ENCODE assay signal across 12 cellular contexts in genomic region chr16:50694206-50694605, GRCh38. TPM values are rescaled to one million over a fixed set of nuclear protein-coding genes. Genes with fewer than 3 reads are reported as not detected.
DNase-seq lines count a peak whose midpoint lies in the region; ATAC-seq, FAIRE-seq and TF ChIP-seq lines count a peak whose summit lies in the region.
"Had no signal": no experiment of that assay in that cellular context is flagged by ENCODE, and none has a peak within 500 bp of the region (broad histone marks: within the 10 kb centered on the region; RNA-seq: fewer than 3 reads in every experiment).

No MANE protein-coding gene starts in this region.

- TF ChIP-seq RAD21 in GM12878 (IDR thresholded peaks at IDR 0.05; ENCODE audit: insufficient read depth, low read depth, low read length): no peak

- peak overlapping the region; percentile 100 for H3K4me2 ChIP-seq in GM12878 (ENCODE audit: control insufficient read depth, insufficient read depth)

- peak overlapping the region; percentile 74 for H3K9ac ChIP-seq in GM12878 (ENCODE audit: control insufficient read depth, insufficient read depth, low read length)

- no peak for FAIRE-seq in GM12878 (lab: Jason Lieb, UNC)
- FAIRE-seq: H54 had no signal

- no peak for TF ChIP-seq EP300 in GM12878 (IDR thresholded peaks at IDR 0.05; ENCODE audit: borderline replicate concordance in 1 of 2, control insufficient read depth in 1 of 2, low read depth in 2 of 2, low read length in 2 of 2)

- H3K27me3 ChIP-seq in GM06990 (replicated peaks; ENCODE audit: control insufficient read depth, insufficient read depth, low read length) (no peaks in the 10 kb centered on the region), GM12878 (replicated peaks in 1 of 2; ENCODE audit: control insufficient read depth in 2 of 2, insufficient read depth in 2 of 2, low read length in 1 of 2) (no peaks in the 10 kb centered on the region)

- ATAC-seq in GM19395 (IDR thresholded peaks at IDR 0.05; ENCODE audit: unreplicated experiment) (peak; percentile 29), GM12878 (peak; percentile 4; the same call in 2 of the 3 replicates), HG03342 (IDR thresholded peaks at IDR 0.05; ENCODE audit: unreplicated experiment) (no peak)

- no peaks in the 10 kb centered on the region for H4K20me1 ChIP-seq in GM12878 (ENCODE audit: control insufficient read depth, insufficient read depth)

- no TSS peak for BruUV-seq in GM12878 (replicated peaks; lab: Mats Ljungman, UMichigan)

- peaks cover 21% of the 10 kb centered on the region for H3K27me3 Mint-ChIP-seq in nephron progenitor cell (ENCODE audit: low read depth, poor library complexity)

- H3K9me3 Mint-ChIP-seq in nephron progenitor cell: no peaks in the 10 kb centered on the region

- H2AFZ ChIP-seq in GM12878 (ENCODE audit: control insufficient read depth, low read depth, low read length): no peak overlapping the region

- TF ChIP-seq POLR2A in GM12878 (IDR thresholded peaks at IDR 0.05; ENCODE audit: low read depth, low read length): no peak

- peaks cover 59% of the 10 kb centered on the region for H3K4me1 ChIP-seq in GM12878 (ENCODE audit: control insufficient read depth, insufficient read depth, low read length)

- H3K9me3 ChIP-seq in GM12878 (replicated peaks; ENCODE audit: control insufficient read depth, insufficient read depth, low read length): no peaks in the 10 kb centered on the region

- intact Hi-C loops in GM12878 (cut with micrococcal nuclease; ENCODE audit: unreplicated experiment): no loop called here

- peak; percentile 45 for DNase-seq in GM06990 (ENCODE audit: extremely low read depth, insufficient read length)
- no peak for DNase-seq in GM12878 (ENCODE audit: low read depth, low spot score)
- no peak for DNase-seq in nephron progenitor cell
- DNase-seq in cortex of kidney (lab: John Stamatoyannopoulos, UW): no peak
- no peak for DNase-seq in HEK293T (ENCODE audit: extremely low spot score)
- DNase-seq: DMS153, NCI-H774 had no signal

- in situ Hi-C loops in GM12878 (cut with MboI): no loop called here

- RAD21 ChIA-PET in GM12878 (lab: Charles Lee; ENCODE audit: unreplicated experiment): interaction anchor here (2.0 to 9.9 kb wide), 5 partner anchors 10 to 52 kb away, joined by 4 to 121 read pairs (median 58); partner anchors contain the start of genes CYLD and SNX20

- POLR2A ChIA-PET in GM12878 (lab: Charles Lee) (interaction anchor here (0.7 to 8.3 kb wide), 6 partner anchors 10 to 429 kb away, joined by 3 to 116 read pairs (median 15); partner anchors contain the start of genes CYLD and SNX20), HEK293T (lab: Yijun Ruan, JAX) (no interaction called here)

- TF ChIP-seq CTCF in GM06990 (IDR thresholded peaks at IDR 0.05; ENCODE audit: insufficient read depth, low read length, poor library complexity, severe bottlenecking) (no peak), GM12878 (IDR thresholded peaks at IDR 0.05 in 2 of 3, conservative IDR thresholded peaks at IDR 0.05 in 1 of 3; ENCODE audit: control insufficient read depth in 2 of 3, extremely low read depth in 1 of 3, insufficient read depth in 1 of 3, low read depth in 3 of 3, low read length in 3 of 3) (no peak), nephron progenitor cell (IDR thresholded peaks at IDR 0.05) (no peak)

- no peak overlapping the region for H3K27ac Mint-ChIP-seq in nephron progenitor cell

- H3K79me2 ChIP-seq in GM12878 (ENCODE audit: control insufficient read depth, insufficient read depth, low read length): peaks cover 54% of the 10 kb centered on the region

- SMC1A ChIA-PET in GM12878 (lab: Charles Lee; ENCODE audit: uncharacterized antibody, unreplicated experiment): interaction anchor here (0.6 to 8.3 kb wide), 9 partner anchors 12 to 327 kb away, joined by 3 to 190 read pairs (median 6); partner anchors contain the start of genes CYLD and SNX20

- H3K4me3 ChIP-seq in GM06990 (replicated peaks; ENCODE audit: low read depth, low read length) (peak overlapping the region; percentile 68), GM12878 (peak overlapping the region; percentile 72)
- H3K4me3 ChIP-seq: SK-N-MC had no signal

- H3K27ac ChIP-seq in GM12878 (ENCODE audit: control insufficient read depth, insufficient read depth): peak overlapping the region; percentile 78
- H3K27ac ChIP-seq: cardiac muscle cell, SK-N-MC had no signal

- H3K36me3 ChIP-seq in GM06990 (ENCODE audit: control insufficient read depth, insufficient read depth, low read length) (no peaks in the 10 kb centered on the region), GM12878 (ENCODE audit: control insufficient read depth in 2 of 2, insufficient read depth in 2 of 2, low read length in 1 of 2) (no peaks in the 10 kb centered on the region)
- H3K36me3 ChIP-seq: cardiac muscle cell had no signal

- peak overlapping the region; percentile 72 for H3K4me3 Mint-ChIP-seq in nephron progenitor cell

- peaks cover 35% of the 10 kb centered on the region for H3K4me1 Mint-ChIP-seq in nephron progenitor cell

- CTCF ChIA-PET in GM12878 (lab: Yijun Ruan, JAX): interaction anchor here (0.7 to 9.4 kb wide), 8 partner anchors 9 to 112 kb away, joined by 3 to 86 read pairs (median 5); partner anchors contain the start of gene SNX20
- CTCF ChIA-PET in HEK293T (lab: Yijun Ruan, JAX): no interaction called here

- WGBS in GM12878 (ENCODE audit: insufficient coverage, insufficient replicate concordance, low lambda C conversion rate, missing lambda C conversion rate): 18% methylated on average over 2 of the region's 2 CpGs

- H3K36me3 Mint-ChIP-seq in nephron progenitor cell (ENCODE audit: low read depth): no peaks in the 10 kb centered on the region

TF ChIP-seq in GM12878, 131 proteins besides CTCF, POLR2A, EP300 and RAD21 (continues in another document):
- TF ChIP-seq CHD1 (IDR thresholded peaks at IDR 0.05; ENCODE audit: low read depth, low read length) (no peak), BRCA1 (IDR thresholded peaks at IDR 0.05; ENCODE audit: low read depth, low read length) (no peak), ZNF384 (IDR thresholded peaks at IDR 0.05; ENCODE audit: borderline replicate concordance, low read depth, low read length) (no peak)

TF ChIP-seq in HEK293T, 16 proteins besides CTCF, POLR2A, EP300 and RAD21 (continues in another document):
- TF ChIP-seq TARDBP (IDR thresholded peaks at IDR 0.05) (no peak), NFRKB (IDR thresholded peaks at IDR 0.05) (no peak), FOXM1 (IDR thresholded peaks at IDR 0.05; ENCODE audit: borderline replicate concordance) (no peak), CTBP1 (IDR thresholded peaks at IDR 0.05; ENCODE audit: borderline replicate concordance) (no peak)

RNA-seq across cellular contexts. Expression of gene NOD2, which starts 0.8 kb away (rescaled TPM):
- total RNA-seq in GM12878 (2013; cell fraction: nucleolus; rRNA removed): 190 and 241 TPM in 2 replicates
- 9.9 and 13.4 TPM in 2 replicates for total RNA-seq in GM12878 (2014; rRNA removed)
- total RNA-seq in GM12878 (2014; rRNA removed; fragmentation: Illumina TruSeq; extraction: Trizol): 5.8 and 6.9 TPM in 2 replicates
- total RNA-seq in GM12878 (2021): 12.8 and 13.3 TPM in 2 replicates
- polyA plus RNA-seq in GM12878 (2011; ENCODE audit: low read depth): 4.5 TPM
- 10.4 and 18.6 TPM in 2 replicates for polyA plus RNA-seq in GM12878 (2011; rRNA removed)
- polyA plus RNA-seq in GM12878 (2011; cell fraction: cytosol; rRNA removed): 24.3 and 24.8 TPM in 2 replicates
- polyA plus RNA-seq in GM12878 (2011; cell fraction: nucleus; rRNA removed): 58.1 and 59.5 TPM in 2 replicates
- 8.1 and 9.0 TPM in 2 replicates for polyA plus RNA-seq in GM12878 (2012)
- polyA plus RNA-seq in GM12878 (2014; fragmentation: Illumina TruSeq; extraction: Trizol): 6.6 and 7.6 TPM in 2 replicates
- 1 to 10 TPM; 1.0 to 1.6 TPM for polyA plus RNA-seq in GM12878 (2014; fragmentation: Nextera tagmentation; extraction: Ambion mirVana)
- polyA plus RNA-seq in GM12878 (2014; rRNA removed): 9.9 and 11.6 TPM in 2 replicates
- 1 to 10 TPM; 4.3 to 4.5 TPM for polyA plus RNA-seq in GM12878 (2016; fragmentation: Nextera tagmentation; extraction: Ambion mirVana)
- polyA minus RNA-seq in GM12878 (2011; rRNA and poly(A)+ RNA removed): 39.9 and 63.9 TPM in 2 replicates
- polyA minus RNA-seq in GM12878 (2011; cell fraction: cytosol; rRNA and poly(A)+ RNA removed): 13.1 and 17.5 TPM in 2 replicates
- polyA minus RNA-seq in GM12878 (2011; cell fraction: nucleus; rRNA and poly(A)+ RNA removed): 39.9 and 55.8 TPM in 2 replicates
- total RNA-seq: cardiac muscle cell had no signal

RNA-seq across cellular contexts. Expression of gene SNX20, which starts 13.1 kb away (rescaled TPM):
- total RNA-seq in GM12878 (2013; cell fraction: nucleolus; rRNA removed): 27.1 and 29.2 TPM in 2 replicates
- total RNA-seq in GM12878 (2014; rRNA removed) (21.9 and 22.3 TPM in 2 replicates), GM12878 (2014; rRNA removed; fragmentation: Illumina TruSeq; extraction: Trizol) (20.2 and 21.9 TPM in 2 replicates), GM12878 (2021) (21.4 and 24.1 TPM in 2 replicates)
- polyA plus RNA-seq in GM12878 (2011; ENCODE audit: low read depth): 8.8 TPM
- polyA plus RNA-seq in GM12878 (2011; rRNA removed) (24.3 and 30.8 TPM in 2 replicates), GM12878 (2014; fragmentation: Illumina TruSeq; extraction: Trizol) (21.4 and 25.0 TPM in 2 replicates), GM12878 (2014; fragmentation: Nextera tagmentation; extraction: Ambion mirVana) (1 to 10 TPM; 4.6 to 6.9 TPM), GM12878 (2014; rRNA removed) (23.6 and 26.3 TPM in 2 replicates), GM12878 (2016; fragmentation: Nextera tagmentation; extraction: Ambion mirVana) (10 to 100 TPM; 18.1 to 22.2 TPM)
- polyA plus RNA-seq in GM12878 (2011; cell fraction: cytosol; rRNA removed): 28.4 and 32.0 TPM in 2 replicates
- 25.9 and 28.6 TPM in 2 replicates for polyA plus RNA-seq in GM12878 (2011; cell fraction: nucleus; rRNA removed)
- 12.8 and 16.6 TPM in 2 replicates for polyA plus RNA-seq in GM12878 (2012)
- 17.4 and 23.7 TPM in 2 replicates for polyA minus RNA-seq in GM12878 (2011; rRNA and poly(A)+ RNA removed)
- polyA minus RNA-seq in GM12878 (2011; cell fraction: cytosol; rRNA and poly(A)+ RNA removed): 11.6 and 14.7 TPM in 2 replicates
- polyA minus RNA-seq in GM12878 (2011; cell fraction: nucleus; rRNA and poly(A)+ RNA removed): 9.4 and 13.3 TPM in 2 replicates
- total RNA-seq: cardiac muscle cell had no signal
- polyA plus RNA-seq: cardiac muscle cell had no signal

RNA-seq across cellular contexts. Expression of gene CYLD, which starts 47.7 kb away (rescaled TPM):
- total RNA-seq in GM12878 (2013; cell fraction: nucleolus; rRNA removed): 411 and 416 TPM in 2 replicates
- 46.6 and 63.5 TPM in 2 replicates for total RNA-seq in GM12878 (2014; rRNA removed)
- 58.5 and 58.7 TPM in 2 replicates for total RNA-seq in GM12878 (2014; rRNA removed; fragmentation: Illumina TruSeq; extraction: Trizol)
- total RNA-seq in GM12878 (2021): 58.8 and 63.2 TPM in 2 replicates
- polyA plus RNA-seq in GM12878 (2011; ENCODE audit: low read depth): 31.6 TPM
- polyA plus RNA-seq in GM12878 (2011; rRNA removed): 106 and 150 TPM in 2 replicates
- 44.6 and 53.8 TPM in 2 replicates for polyA plus RNA-seq in GM12878 (2011; cell fraction: cytosol; rRNA removed)
- polyA plus RNA-seq in GM12878 (2011; cell fraction: nucleus; rRNA removed): 92.8 and 95.4 TPM in 2 replicates
- 41.1 and 47.6 TPM in 2 replicates for polyA plus RNA-seq in GM12878 (2012)
- polyA plus RNA-seq in GM12878 (2014; fragmentation: Illumina TruSeq; extraction: Trizol): 51.6 and 60.5 TPM in 2 replicates
- 10 to 100 TPM; 19.2 to 27.0 TPM for polyA plus RNA-seq in GM12878 (2014; fragmentation: Nextera tagmentation; extraction: Ambion mirVana)
- 26.5 and 31.5 TPM in 2 replicates for polyA plus RNA-seq in GM12878 (2014; rRNA removed)
- 10 to 100 TPM; 44.6 to 45.6 TPM for polyA plus RNA-seq in GM12878 (2016; fragmentation: Nextera tagmentation; extraction: Ambion mirVana)
- 108 and 113 TPM in 2 replicates for polyA minus RNA-seq in GM12878 (2011; rRNA and poly(A)+ RNA removed)
- polyA minus RNA-seq in GM12878 (2011; cell fraction: cytosol; rRNA and poly(A)+ RNA removed): 38.9 and 51.6 TPM in 2 replicates
- 121 and 158 TPM in 2 replicates for polyA minus RNA-seq in GM12878 (2011; cell fraction: nucleus; rRNA and poly(A)+ RNA removed)
